Comparison of ENCODE assay signal across 15 cellular contexts in the genomic region with DNA sequence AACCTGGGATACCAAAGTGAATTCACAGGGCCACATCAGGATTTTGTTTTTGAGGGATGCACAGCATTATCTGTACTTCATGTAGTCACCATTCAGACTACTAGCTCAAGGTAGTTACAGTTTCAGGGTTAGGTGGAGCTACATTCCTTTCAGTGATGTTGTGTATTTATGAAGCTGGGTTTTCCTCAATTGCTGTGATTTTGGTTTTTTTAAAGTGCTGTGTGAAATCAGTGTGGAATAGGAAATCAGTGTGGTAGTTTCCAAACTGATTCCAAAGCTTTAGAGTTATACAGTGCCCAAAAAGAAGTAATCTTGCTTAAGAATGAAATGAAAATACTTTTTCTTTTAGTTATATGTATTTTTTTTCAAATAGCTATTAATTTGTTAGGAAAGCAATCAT.
DNase-seq lines count a peak whose midpoint lies in the region; ATAC-seq, FAIRE-seq and TF ChIP-seq lines count a peak whose summit lies in the region.
"Had no signal": no experiment of that assay in that cellular context is flagged by ENCODE, and none has a peak within 500 bp of the region (broad histone marks: within the 10 kb centered on the region; RNA-seq: fewer than 3 reads in every experiment).

No MANE protein-coding gene starts in this region.

- peak; percentile 30 for FAIRE-seq in GM12892 (lab: Jason Lieb, UNC)
- peak; percentile 85 for FAIRE-seq in keratinocyte (lab: Jason Lieb, UNC)

- H3K27me3 ChIP-seq in PC-9 (ENCODE audit: insufficient read depth, low read depth) (no peaks in the 10 kb centered on the region), keratinocyte (ENCODE audit: control insufficient read depth, extremely low read depth, insufficient read depth, low read length) (no peaks in the 10 kb centered on the region), spleen (replicated peaks in 1 of 7) (no peaks in the 10 kb centered on the region)
- H3K27me3 ChIP-seq: BLaER1 had no signal

- TF ChIP-seq CTCF in PC-9 (conservative IDR thresholded peaks at IDR 0.05) (no peak), keratinocyte (optimal IDR thresholded peaks at IDR 0.05 in 1 of 3, IDR thresholded peaks at IDR 0.05 in 1 of 3, conservative IDR thresholded peaks at IDR 0.05 in 1 of 3; ENCODE audit: extremely low read depth in 1 of 3, insufficient read depth in 2 of 3, low read length in 3 of 3) (no peak), spleen (IDR thresholded peaks at IDR 0.05 in 8 of 11, conservative IDR thresholded peaks at IDR 0.05 in 3 of 11) (no peak)

- H3K4me1 ChIP-seq in PC-9 (replicated peaks; ENCODE audit: insufficient read depth) (peaks cover 9% of the 10 kb centered on the region), keratinocyte (ENCODE audit: control insufficient read depth, extremely low read depth, insufficient read depth, low read length) (peaks cover 7% of the 10 kb centered on the region), spleen (no peaks in the 10 kb centered on the region)
- H3K4me1 ChIP-seq: BLaER1 had no signal

- POLR2A ChIA-PET in PC-9 (lab: Charles Lee; ENCODE audit: unreplicated experiment) = no interaction called here

- H3K79me2 ChIP-seq in PC-9 (ENCODE audit: low read depth) (peaks cover 22% of the 10 kb centered on the region), keratinocyte (ENCODE audit: control insufficient read depth, insufficient read depth, low read length) (no peaks in the 10 kb centered on the region)

- peaks cover 10% of the 10 kb centered on the region for H3F3A ChIP-seq in PC-9 (ENCODE audit: insufficient read depth, low read depth)

- TF ChIP-seq POLR2A in GM12892 (IDR thresholded peaks at IDR 0.05; ENCODE audit: low read depth, low read length) = no peak
- TF ChIP-seq POLR2A in spleen (IDR thresholded peaks at IDR 0.05) = no peak

- CTCF ChIA-PET in PC-9 (lab: Charles Lee) = no interaction called here

- BruUV-seq in PC-9 (replicated peaks; lab: Mats Ljungman, UMichigan) = no TSS peak

- no peak for ATAC-seq in HG03565 (IDR thresholded peaks at IDR 0.05; ENCODE audit: unreplicated experiment)
- no peak for ATAC-seq in GM21390 (IDR thresholded peaks at IDR 0.05; ENCODE audit: unreplicated experiment)
- ATAC-seq: HCT116 had no signal

- intact Hi-C loops in PC-9 (cut with micrococcal nuclease; ENCODE audit: unreplicated experiment) = no loop called here
- intact Hi-C loops in spleen (cut with DNase I; ENCODE audit: low total_unique reads) = no loop called here

- H3K4me3 ChIP-seq in PC-9 (no peak overlapping the region), keratinocyte (ENCODE audit: control insufficient read depth in 2 of 3, extremely low read depth in 1 of 3, insufficient read depth in 2 of 3, low read depth in 1 of 3, low read length in 3 of 3) (no peak overlapping the region), spleen (no peak overlapping the region)
- H3K4me3 ChIP-seq: BLaER1 had no signal

- no peaks in the 10 kb centered on the region for H3K9me3 ChIP-seq in PC-9 (ENCODE audit: insufficient read depth, low read depth)
- no peaks in the 10 kb centered on the region for H3K9me3 ChIP-seq in keratinocyte (ENCODE audit: control insufficient read depth, low read depth, low read length)
- no peaks in the 10 kb centered on the region for H3K9me3 ChIP-seq in spleen
- H3K9me3 ChIP-seq: BLaER1 had no signal

- peaks cover 8% of the 10 kb centered on the region for H3K9me2 ChIP-seq in PC-9 (ENCODE audit: insufficient read depth)

- H4K20me1 ChIP-seq in PC-9 (ENCODE audit: insufficient read depth) (no peaks in the 10 kb centered on the region), keratinocyte (ENCODE audit: control insufficient read depth, extremely low read depth, insufficient read depth, low read length) (no peaks in the 10 kb centered on the region)
- H4K20me1 ChIP-seq: BLaER1 had no signal

- peaks cover 53% of the 10 kb centered on the region for H3K36me3 ChIP-seq in PC-9 (ENCODE audit: low read depth)
- H3K36me3 ChIP-seq in keratinocyte (ENCODE audit: control insufficient read depth in 2 of 2, extremely low read depth in 1 of 2, insufficient read depth in 2 of 2, low read length in 2 of 2) = peaks cover 2 to 9% of the 10 kb centered on the region in 2 experiments
- peaks cover 0 to 80% (median 27%) of the 10 kb centered on the region in 6 donors for H3K36me3 ChIP-seq in spleen

- DNase-seq in GM12892 (ENCODE audit: insufficient read length) = no peak
- no peak for DNase-seq in PC-9
- no peak for DNase-seq in keratinocyte (ENCODE audit: low read depth, low spot score)
- DNase-seq in T-helper 1 cell = no peak
- no peak for DNase-seq in spleen
- DNase-seq: CD4-positive, CD25-positive, alpha-beta regulatory T cell; DMS 273 treated with DMSO at 0.1 percent for 48 hours; DMS79 treated with DMSO at 0.1 percent for 48 hours; EL; GDM1 had no signal

- dilution Hi-C loops in keratinocyte (cut with MboI; ENCODE audit: extremely low pct_ligation_motif_present, low sequenced_read_pairs) = no loop called here

- H3K9me1 ChIP-seq in keratinocyte (ENCODE audit: control insufficient read depth, extremely low read depth, insufficient read depth, low read length) = no peaks in the 10 kb centered on the region

- H3K27ac ChIP-seq in PC-9 (peak overlapping the region; percentile 6), keratinocyte (ENCODE audit: control insufficient read depth, insufficient read depth, low read length) (no peak overlapping the region), spleen (no peak overlapping the region)
- H3K27ac ChIP-seq: BLaER1, KMS-11 had no signal

- no peak overlapping the region for H3K4me2 ChIP-seq in PC-9
- H3K4me2 ChIP-seq in keratinocyte (ENCODE audit: control insufficient read depth, extremely low read depth, insufficient read depth, low read depth, low read length) = no peak overlapping the region
- H3K4me2 ChIP-seq: BLaER1, KMS-11 had no signal

- no peak overlapping the region for H3K9ac ChIP-seq in keratinocyte (ENCODE audit: control insufficient read depth, extremely low read depth, insufficient read depth, low read length)
- H3K9ac ChIP-seq: BLaER1, KMS-11 had no signal

- H2AFZ ChIP-seq in PC-9 (no peak overlapping the region), keratinocyte (ENCODE audit: control insufficient read depth, low read length) (no peak overlapping the region)
